1 cellular context compared by ENCODE assay signal in the genomic region with DNA sequence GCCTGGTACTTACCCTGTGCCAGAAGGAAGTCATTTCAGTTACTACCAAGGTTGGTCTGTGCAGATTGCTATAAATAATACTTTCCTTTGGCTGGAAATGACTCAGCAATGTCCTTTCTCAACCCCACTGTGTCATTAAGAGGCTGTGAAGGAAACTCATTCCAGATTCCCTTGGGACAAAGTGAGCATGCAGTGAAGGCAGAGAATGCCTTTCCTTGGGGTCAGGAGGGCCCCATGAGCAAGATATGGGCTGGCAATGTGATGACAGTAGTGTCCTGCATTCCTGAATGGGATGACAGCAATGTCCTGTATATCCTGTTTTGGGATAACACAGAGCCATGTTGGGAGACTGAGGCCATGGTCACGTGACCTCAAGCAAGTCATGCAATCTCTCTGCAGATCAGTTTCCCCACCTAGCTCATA.
TF ChIP-seq lines count a peak whose summit lies in the region.

No MANE protein-coding gene starts in this region.

TF ChIP-seq in liver, 16 proteins besides CTCF, POLR2A, EP300 and RAD21 (continued from another document):
- TF ChIP-seq, protein P1, sequence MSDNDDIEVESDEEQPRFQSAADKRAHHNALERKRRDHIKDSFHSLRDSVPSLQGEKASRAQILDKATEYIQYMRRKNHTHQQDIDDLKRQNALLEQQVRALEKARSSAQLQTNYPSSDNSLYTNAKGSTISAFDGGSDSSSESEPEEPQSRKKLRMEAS (IDR thresholded peaks at IDR 0.05), result no peak
- TF ChIP-seq GABPA (IDR thresholded peaks at IDR 0.05 in 1 of 2, conservative IDR thresholded peaks at IDR 0.05 in 1 of 2) (no peak), HNF4G (IDR thresholded peaks at IDR 0.05) (no peak), FOXA2 (IDR thresholded peaks at IDR 0.05) (no peak), NR2F2 (IDR thresholded peaks at IDR 0.05) (peak; percentile 87)
